In genomic region chr7:84002348-84002747, GRCh38 we compare ENCODE assay signal across 21 cellular contexts.
DNase-seq lines count a peak whose midpoint lies in the region; ATAC-seq and TF ChIP-seq lines count a peak whose summit lies in the region.
"Had no signal": no experiment of that assay in that cellular context is flagged by ENCODE, and none has a peak within 500 bp of the region (broad histone marks: within the 10 kb centered on the region; RNA-seq: fewer than 3 reads in every experiment).

No MANE protein-coding gene starts in this region.

- H3K18ac ChIP-seq in trophoblast cell (ENCODE audit: low read length): no peak overlapping the region

- CTCF ChIA-PET in PC-9 (lab: Charles Lee): no interaction called here

- no peak overlapping the region for H3K27ac ChIP-seq in GM23338 (ENCODE audit: low read depth)
- peak overlapping the region; percentile 56; the same call in 1 of the 2 replicates for H3K27ac ChIP-seq in PC-9
- no peak overlapping the region for H3K27ac ChIP-seq in trophoblast cell (ENCODE audit: low read depth, low read length)

- H3K36me3 ChIP-seq in GM23338 (ENCODE audit: insufficient read depth) (peaks cover 5% of the 10 kb centered on the region), PC-9 (ENCODE audit: low read depth) (no peaks in the 10 kb centered on the region), trophoblast cell (ENCODE audit: control insufficient read depth in 1 of 2, insufficient read depth in 2 of 2, low read length in 2 of 2) (no peaks in the 10 kb centered on the region)

- ATAC-seq in GM23338: no peak
- ATAC-seq: Panc1 had no signal

- H3K9me3 Mint-ChIP-seq in GM23338: no peaks in the 10 kb centered on the region
- H3K9me3 Mint-ChIP-seq: CD4-positive, alpha-beta memory T cell; HFFc6 had no signal

- H3K4me2 ChIP-seq in GM23338: peak overlapping the region; percentile 44
- H3K4me2 ChIP-seq in PC-9: peak overlapping the region; percentile 60
- H3K4me2 ChIP-seq in trophoblast cell (ENCODE audit: low read length): no peak overlapping the region

- no peak overlapping the region for H4K91ac ChIP-seq in trophoblast cell (ENCODE audit: low read depth, low read length)

- H3K27ac Mint-ChIP-seq in GM23338: peak overlapping the region; percentile 89
- H3K27ac Mint-ChIP-seq: CD4-positive, alpha-beta memory T cell; HFFc6 had no signal

- H3K14ac ChIP-seq in trophoblast cell (ENCODE audit: low read length): no peak overlapping the region

- H3K4me3 Mint-ChIP-seq in GM23338: no peak overlapping the region
- H3K4me3 Mint-ChIP-seq: CD4-positive, alpha-beta memory T cell; HFFc6 had no signal

- no peak overlapping the region for H4K8ac ChIP-seq in trophoblast cell (ENCODE audit: low read depth, low read length)

- H3K4me1 Mint-ChIP-seq in GM23338: peaks cover 20% of the 10 kb centered on the region; the same call in 2 of the 3 replicates
- H3K4me1 Mint-ChIP-seq: CD4-positive, alpha-beta memory T cell had no signal

- no peak overlapping the region for H3K9ac ChIP-seq in trophoblast cell (ENCODE audit: low read length)

- H4K20me1 ChIP-seq in GM23338 (replicated peaks; ENCODE audit: insufficient read depth) (no peaks in the 10 kb centered on the region), PC-9 (ENCODE audit: insufficient read depth) (no peaks in the 10 kb centered on the region)

- no peak overlapping the region for H2BK5ac ChIP-seq in trophoblast cell (ENCODE audit: low read depth, low read length, poor library complexity)

- H2BK120ac ChIP-seq in trophoblast cell (ENCODE audit: insufficient read depth, low read length, poor library complexity): no peak overlapping the region

- H3K36me3 Mint-ChIP-seq in GM23338 (ENCODE audit: low read depth): peaks cover 20% of the 10 kb centered on the region; the same call in 2 of the 3 replicates
- H3K36me3 Mint-ChIP-seq: CD4-positive, alpha-beta memory T cell had no signal

- no peak overlapping the region for H3K4me3 ChIP-seq in GM23338
- H3K4me3 ChIP-seq in PC-9: 0 out of 2 replicates have a peak overlapping the region, but pooled peaks have one; percentile 18
- H3K4me3 ChIP-seq in epithelial cell of esophagus (ENCODE audit: low read length): no peak overlapping the region
- H3K4me3 ChIP-seq in trophoblast cell (ENCODE audit: low read depth, low read length): no peak overlapping the region

- POLR2A ChIA-PET in PC-9 (lab: Charles Lee; ENCODE audit: unreplicated experiment): no interaction called here

- no peaks in the 10 kb centered on the region for H3K27me3 ChIP-seq in GM23338 (ENCODE audit: insufficient read depth)
- H3K27me3 ChIP-seq in PC-9 (ENCODE audit: insufficient read depth, low read depth): no peaks in the 10 kb centered on the region
- no peaks in the 10 kb centered on the region for H3K27me3 ChIP-seq in trophoblast cell (ENCODE audit: insufficient read depth, low read length)

- H3F3A ChIP-seq in GM23338 (replicated peaks; ENCODE audit: low read depth): no peaks in the 10 kb centered on the region
- 0 out of 2 replicates have a peak, but pooled peaks cover 6% of the 10 kb centered on the region for H3F3A ChIP-seq in PC-9 (ENCODE audit: insufficient read depth, low read depth)

- H2BK12ac ChIP-seq in trophoblast cell (ENCODE audit: low read length): no peak overlapping the region

- no peaks in the 10 kb centered on the region for H3K27me3 Mint-ChIP-seq in GM23338 (ENCODE audit: insufficient read depth, low read depth, poor library complexity)
- H3K27me3 Mint-ChIP-seq: CD4-positive, alpha-beta memory T cell had no signal

- H3K9me3 ChIP-seq in PC-9 (ENCODE audit: insufficient read depth, low read depth) (no peaks in the 10 kb centered on the region), trophoblast cell (ENCODE audit: insufficient read depth, low read depth, low read length) (no peaks in the 10 kb centered on the region)

- DNase-seq in GM23338 (ENCODE audit: low spot score) (peak; percentile 33), PC-9 (peak in 1 of 2 experiments; percentile 87), epithelial cell of esophagus (ENCODE audit: low read depth) (peak; percentile 74), trophoblast cell (peak; percentile 32 to 91), NCI-H187 (lab: John Stamatoyannopoulos, UW) (no peak), Kasumi-1 (lab: John Stamatoyannopoulos, UW) (no peak), superior temporal gyrus (ENCODE audit: extremely low spot score) (no peak), foreskin melanocyte (no peak)
- DNase-seq: Calu3; CD4-positive, alpha-beta memory T cell; DMS53; GOT3; HFFc6; KG1; NCI-H1048; NCI-H1436 treated with DMSO at 0.1 percent for 48 hours; NCI-H2081 treated with DMSO at 0.1 percent for 48 hours; NCI-H510A treated with DMSO at 0.1 percent for 48 hours; NCI-H82; SHP77 had no signal

- TF ChIP-seq CTCF in GM23338 (conservative IDR thresholded peaks at IDR 0.05; ENCODE audit: low read depth in 2 of 2): no peak
- TF ChIP-seq CTCF in PC-9 (conservative IDR thresholded peaks at IDR 0.05): no peak
- TF ChIP-seq CTCF in epithelial cell of esophagus (IDR thresholded peaks at IDR 0.05; ENCODE audit: insufficient read depth, low read depth, low read length, missing control alignments): no peak

- H2AFZ ChIP-seq in GM23338 (no peak overlapping the region), PC-9 (no peak overlapping the region), trophoblast cell (ENCODE audit: insufficient read depth, low read length, poor library complexity) (no peak overlapping the region)

- H3K79me2 ChIP-seq in GM23338 (replicated peaks; ENCODE audit: insufficient read depth) (no peaks in the 10 kb centered on the region), PC-9 (ENCODE audit: low read depth) (no peaks in the 10 kb centered on the region), trophoblast cell (ENCODE audit: control insufficient read depth, insufficient read depth, low read length, poor library complexity) (no peaks in the 10 kb centered on the region)

- H3K4me1 ChIP-seq in GM23338 (ENCODE audit: insufficient read depth) (peaks cover 14% of the 10 kb centered on the region), PC-9 (replicated peaks; ENCODE audit: insufficient read depth) (peaks cover 29% of the 10 kb centered on the region), trophoblast cell (ENCODE audit: control insufficient read depth in 1 of 2, insufficient read depth in 2 of 2, low read length in 2 of 2) (no peaks in the 10 kb centered on the region)

- no CpG with 5 or more reads among the region's 3 CpGs for WGBS in trophoblast cell (ENCODE audit: extremely low coverage, insufficient coverage, insufficient read length)

- H3K23ac ChIP-seq in trophoblast cell (ENCODE audit: low read length): no peak overlapping the region

- BruUV-seq in PC-9 (replicated peaks; lab: Mats Ljungman, UMichigan): no TSS peak

- H3K4ac ChIP-seq in trophoblast cell (ENCODE audit: low read depth, low read length): no peak overlapping the region

- intact Hi-C loops in PC-9 (cut with micrococcal nuclease; ENCODE audit: unreplicated experiment): loop anchor here (2.0 kb wide), 1 partner anchor 22 kb away; no protein-coding TSS in a partner anchor

- no peak overlapping the region for H2AK5ac ChIP-seq in trophoblast cell (ENCODE audit: low read length)

- H3K9me2 ChIP-seq in GM23338 (ENCODE audit: insufficient read depth) (no peaks in the 10 kb centered on the region), PC-9 (ENCODE audit: insufficient read depth) (no peaks in the 10 kb centered on the region)

- H3K79me1 ChIP-seq in trophoblast cell (ENCODE audit: low read length): no peaks in the 10 kb centered on the region

- no peak overlapping the region for H4K12ac ChIP-seq in trophoblast cell (ENCODE audit: low read depth, low read length)

TF ChIP-seq in GM23338, 12 proteins besides CTCF, POLR2A, EP300 and RAD21:
- TF ChIP-seq NANOG (IDR thresholded peaks at IDR 0.05; ENCODE audit: borderline replicate concordance): peak; percentile 59
- TF ChIP-seq ZNF114 (CRISPR knock-in tag; IDR thresholded peaks at IDR 0.05): no peak
TF ChIP-seq in GM23338: peak in this region for 1.

Comparison
In these comparisons a context has a peak if more than half of its experiments do, and no peak if none do; other contexts are left out.
1. DNase-seq: peak in GM23338 (single experiment), epithelial cell of esophagus (single experiment) and trophoblast cell (2 of 2); none in NCI-H187 (0 of 2), Kasumi-1 (0 of 2), superior temporal gyrus (single experiment) and foreskin melanocyte (single experiment).